Comparison of ENCODE assay signal across 17 cellular contexts in genomic region chr12:53115112-53115890, GRCh38. TPM values are rescaled to one million over a fixed set of nuclear protein-coding genes. Genes with fewer than 3 reads are reported as not detected.
DNase-seq lines count a peak whose midpoint lies in the region; ATAC-seq and TF ChIP-seq lines count a peak whose summit lies in the region.
"Had no signal": no experiment of that assay in that cellular context is flagged by ENCODE, and none has a peak within 500 bp of the region (broad histone marks: within the 10 kb centered on the region; RNA-seq: fewer than 3 reads in every experiment).

No MANE protein-coding gene starts in this region.

- no peaks in the 10 kb centered on the region for H3K9me3 ChIP-seq in lower lobe of right lung
- no peaks in the 10 kb centered on the region for H3K9me3 ChIP-seq in tibial artery
- H3K9me3 ChIP-seq in effector memory CD4-positive, alpha-beta T cell (ENCODE audit: control insufficient read depth, low read length): no peaks in the 10 kb centered on the region
- H3K9me3 ChIP-seq: upper lobe of left lung had no signal

- H3K27ac ChIP-seq in lower lobe of right lung (no peak overlapping the region), tibial artery (peak overlapping the region; percentile 78 to 80)
- no peak overlapping the region for H3K27ac ChIP-seq in effector memory CD4-positive, alpha-beta T cell (ENCODE audit: insufficient read depth, low read length, poor library complexity, severe bottlenecking)
- H3K27ac ChIP-seq: upper lobe of left lung had no signal

- H3K27me3 ChIP-seq in lower lobe of right lung (ENCODE audit: low read depth): no peaks in the 10 kb centered on the region
- H3K27me3 ChIP-seq in tibial artery: no peaks in the 10 kb centered on the region
- H3K27me3 ChIP-seq in effector memory CD4-positive, alpha-beta T cell (replicated peaks; ENCODE audit: control insufficient read depth, insufficient read depth, low read length, poor library complexity, severe bottlenecking): no peaks in the 10 kb centered on the region
- H3K27me3 ChIP-seq: upper lobe of left lung had no signal

- intact Hi-C loops in Right ventricle myocardium superior (cut with DNase I) (no loop called here), lower lobe of right lung (cut with DNase I) (no loop called here), tibial artery (cut with DNase I; ENCODE audit: low total_unique reads) (loop anchor here (5.0 kb wide), 1 partner anchor 37 kb away; no protein-coding TSS in a partner anchor)

- H3K36me3 ChIP-seq in lower lobe of right lung: no peaks in the 10 kb centered on the region
- no peaks in the 10 kb centered on the region for H3K36me3 ChIP-seq in tibial artery
- H3K36me3 ChIP-seq in effector memory CD4-positive, alpha-beta T cell (ENCODE audit: control insufficient read depth, insufficient read depth, low read length): no peaks in the 10 kb centered on the region
- H3K36me3 ChIP-seq: upper lobe of left lung had no signal

- H3K4me3 ChIP-seq in lower lobe of right lung (no peak overlapping the region), tibial artery (no peak overlapping the region)
- H3K4me3 ChIP-seq in effector memory CD4-positive, alpha-beta T cell (ENCODE audit: insufficient read depth, low read depth, low read length, poor library complexity, severe bottlenecking): no peak overlapping the region
- H3K4me3 ChIP-seq: upper lobe of left lung had no signal

- peak; percentile 44 for DNase-seq in activated CD8-positive, alpha-beta memory T cell treated with anti-CD3 and anti-CD28 coated beads for 24 hours
- no peak for DNase-seq in activated CD8-positive, alpha-beta memory T cell treated with anti-CD3 and anti-CD28 coated beads, Interleukin-2, amount 50 U/mL, for 4 hours
- DNase-seq in Right ventricle myocardium superior (no peak), lower lobe of right lung (no peak), tibial artery (no peak), putamen (ENCODE audit: low spot score) (no peak), DMS53 treated with DMSO at 0.1 percent for 48 hours (lab: John Stamatoyannopoulos, UW; ENCODE audit: unreplicated experiment) (no peak)
- no peak for DNase-seq in effector memory CD4-positive, alpha-beta T cell
- DNase-seq: activated effector memory CD4-positive, alpha-beta T cell treated with Interleukin-2 at 50 U/mL for 16 hours; DND-41; NCI-H1930; NCI-H446 treated with DMSO at 0.1 percent for 48 hours; stimulated activated naive B cell treated with anti-CD40 and anti-IgM and Interleukin-4, amounts not matched to agents 10 μg/mL and 1 μg/mL and 100 μg/mL, for 72 hours had no signal

- ATAC-seq in Right ventricle myocardium superior (ENCODE audit: poor library complexity) (peak; percentile 11), lower lobe of right lung (peak; percentile 16 to 39)
- ATAC-seq: left lobe of liver had no signal

- peaks cover 5% of the 10 kb centered on the region for H3K4me1 ChIP-seq in lower lobe of right lung
- H3K4me1 ChIP-seq in tibial artery: peaks cover 0 to 37% (median 12%) of the 10 kb centered on the region in 4 donors
- H3K4me1 ChIP-seq in effector memory CD4-positive, alpha-beta T cell (ENCODE audit: control insufficient read depth, insufficient read depth, low read length, poor library complexity, severe bottlenecking): no peaks in the 10 kb centered on the region
- H3K4me1 ChIP-seq: upper lobe of left lung had no signal

- TF ChIP-seq CTCF in lower lobe of right lung (IDR thresholded peaks at IDR 0.05): no peak
- TF ChIP-seq CTCF in tibial artery (IDR thresholded peaks at IDR 0.05): no peak

RNA-seq across cellular contexts. Expression of gene SOAT2, which starts 12.0 kb away (rescaled TPM):
- total RNA-seq in Right ventricle myocardium superior (not detected), lower lobe of right lung (not detected)
- total RNA-seq: A673, M059J had no signal

RNA-seq across cellular contexts. Expression of gene IGFBP6, which starts 17.8 kb away (rescaled TPM):
- total RNA-seq in Right ventricle myocardium superior (50.2 TPM), lower lobe of right lung (58.5 TPM)

RNA-seq across cellular contexts. Expression of gene SPRYD3, which starts 36.1 kb away (rescaled TPM):
- total RNA-seq in Right ventricle myocardium superior (37.8 TPM), lower lobe of right lung (47.9 TPM)

Comparison
In these comparisons a context has a peak if more than half of its experiments do, and no peak if none do; other contexts are left out.
1. H3K27ac ChIP-seq: peak in tibial artery (2 of 2); none in lower lobe of right lung (single experiment) and effector memory CD4-positive, alpha-beta T cell (single experiment).